ENCODE assay signal across 10 cellular contexts in genomic region chr11:126415128-126415527, GRCh38. TPM values are rescaled to one million over a fixed set of nuclear protein-coding genes. Genes with fewer than 3 reads are reported as not detected.
DNase-seq lines count a peak whose midpoint lies in the region; ATAC-seq and TF ChIP-seq lines count a peak whose summit lies in the region.
"Had no signal": no experiment of that assay in that cellular context is flagged by ENCODE, and none has a peak within 500 bp of the region (broad histone marks: within the 10 kb centered on the region; RNA-seq: fewer than 3 reads in every experiment).

No MANE protein-coding gene starts in this region.

- in situ Hi-C loops in ACHN (cut with HindIII; ENCODE audit: low pct_ligation_motif_present, low pct_unique_long_range_greater_than_20kb, low sequenced_read_pairs), result no loop called here

- no peak for TF ChIP-seq CTCF in Peyer's patch (IDR thresholded peaks at IDR 0.05)
- no peak for TF ChIP-seq CTCF in fibroblast of pulmonary artery (IDR thresholded peaks at IDR 0.05; ENCODE audit: low read length, missing control alignments)

- DNase-seq in Peyer's patch, result peak; percentile 29 to 80 (median 71)
- DNase-seq in fibroblast of pulmonary artery (ENCODE audit: low read depth), result peak; percentile 91
- peak; percentile 70 for DNase-seq in midbrain (lab: John Stamatoyannopoulos, UW)
- DNase-seq in NCI-H1930 (lab: John Stamatoyannopoulos, UW), result no peak
- no peak for DNase-seq in central memory CD4-positive, alpha-beta T cell
- DNase-seq in ACHN, result no peak
- DNase-seq: NCI-H2227 treated with DMSO at 0.1 percent for 48 hours had no signal

- no peak overlapping the region for H3K4me3 ChIP-seq in Peyer's patch
- H3K4me3 ChIP-seq in fibroblast of pulmonary artery (replicated peaks; ENCODE audit: low read depth, low read length), result no peak overlapping the region
- H3K4me3 ChIP-seq in subcutaneous abdominal adipose tissue (ENCODE audit: low read depth in 1 of 5, low read length in 5 of 5), result peak overlapping the region in 1 of 5 donors; percentile 22
- H3K4me3 ChIP-seq: K562 had no signal

- H3K27me3 ChIP-seq in Peyer's patch, result no peaks in the 10 kb centered on the region
- H3K27me3 ChIP-seq in subcutaneous abdominal adipose tissue (ENCODE audit: control insufficient read depth in 5 of 5, insufficient read depth in 4 of 5, low read length in 5 of 5), result no peaks in the 10 kb centered on the region

- no peak for TF ChIP-seq POLR2A in Peyer's patch (IDR thresholded peaks at IDR 0.05)

- H3K9me3 ChIP-seq in Peyer's patch (no peaks in the 10 kb centered on the region), subcutaneous abdominal adipose tissue (ENCODE audit: control insufficient read depth in 5 of 5, low read length in 5 of 5) (no peaks in the 10 kb centered on the region)

- ATAC-seq in esophagus mucosa, result no peak
- ATAC-seq: K562 had no signal

- peak overlapping the region; percentile 64 to 86 (median 78) for H3K27ac ChIP-seq in Peyer's patch
- H3K27ac ChIP-seq in subcutaneous abdominal adipose tissue (ENCODE audit: low read depth, low read length), result peak overlapping the region; percentile 62

- H3K9ac ChIP-seq in subcutaneous abdominal adipose tissue (ENCODE audit: low read length in 5 of 5), result peak overlapping the region in 2 of 5 donors; percentile 25 to 65

- peaks cover 0 to 24% (median 2%) of the 10 kb centered on the region in 4 donors for H3K4me1 ChIP-seq in Peyer's patch
- peaks cover 15 to 49% (median 41%) of the 10 kb centered on the region in 5 donors for H3K4me1 ChIP-seq in subcutaneous abdominal adipose tissue (ENCODE audit: control insufficient read depth in 5 of 5, insufficient read depth in 5 of 5, low read length in 5 of 5)

- no peaks in the 10 kb centered on the region for H3K36me3 ChIP-seq in Peyer's patch
- H3K36me3 ChIP-seq in subcutaneous abdominal adipose tissue (ENCODE audit: control insufficient read depth in 5 of 5, insufficient read depth in 5 of 5, low read length in 5 of 5), result peaks cover 0 to 18% (median 10%) of the 10 kb centered on the region in 5 donors

RNA-seq across cellular contexts. Expression of gene ST3GAL4, which starts 59.6 kb away (rescaled TPM):
- 10 to 100 TPM in 1 of 4 donors, 1 to 10 TPM in 3; 1.1 to 14.0 (median 8.6) TPM for total RNA-seq in Peyer's patch
- 54.2 TPM for total RNA-seq in esophagus mucosa

Comparison
In these comparisons a context has a peak if more than half of its experiments do, and no peak if none do; other contexts are left out.
1. DNase-seq: peak in Peyer's patch (3 of 3), fibroblast of pulmonary artery (single experiment) and midbrain (single experiment); none in NCI-H1930 (0 of 2), central memory CD4-positive, alpha-beta T cell (single experiment) and ACHN (single experiment).